ENCODE assay signal across 8 cellular contexts in the genomic region with DNA sequence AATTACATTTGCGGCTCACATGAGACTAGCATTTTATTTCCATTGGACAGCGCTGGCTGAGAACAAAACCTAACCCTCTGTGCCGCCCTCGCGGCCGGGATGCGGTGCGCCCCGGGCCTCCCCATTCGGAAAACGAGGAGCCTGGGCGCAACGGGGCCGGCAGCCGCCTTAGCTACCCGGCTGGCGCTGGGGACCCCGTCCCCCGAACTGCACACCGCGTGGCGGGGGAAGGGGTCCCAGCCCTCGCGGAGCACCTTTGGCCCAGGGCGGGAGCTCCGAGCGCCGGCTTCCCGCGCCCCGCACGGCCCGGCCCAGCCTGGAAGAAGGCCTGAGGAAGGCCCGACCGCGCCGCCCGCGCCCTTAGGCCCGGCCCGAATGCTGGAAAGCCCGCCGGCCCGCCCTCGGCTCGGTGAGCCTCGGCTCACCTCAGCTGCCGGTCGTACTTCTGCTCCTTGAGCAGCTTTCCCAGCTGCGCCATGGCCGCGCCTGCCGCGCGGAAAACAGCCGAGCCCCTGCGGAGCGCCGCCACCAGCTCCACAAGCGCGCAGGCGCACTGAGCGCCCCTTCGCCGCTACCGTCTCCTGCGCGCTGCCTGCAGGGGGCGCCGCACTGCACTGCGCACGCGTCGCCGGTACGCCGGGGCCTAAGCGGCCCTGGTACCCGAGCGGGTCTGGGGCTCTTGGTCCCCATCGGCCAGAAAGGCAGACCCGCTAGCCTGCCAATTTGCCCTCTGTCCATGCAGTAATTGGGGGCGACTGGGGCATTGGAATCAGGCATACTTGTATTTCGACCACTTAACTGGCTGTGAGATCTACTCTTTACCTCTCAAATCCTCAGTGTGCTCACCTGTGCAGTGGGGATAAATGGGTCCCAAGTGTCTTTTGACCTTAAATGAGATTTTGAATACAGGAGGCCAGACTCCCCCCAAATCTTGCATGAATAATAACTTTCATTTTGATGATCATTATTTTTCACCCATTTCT. TPM values are rescaled to one million over a fixed set of nuclear protein-coding genes. Genes with fewer than 3 reads are reported as not detected.
DNase-seq lines count a peak whose midpoint lies in the region; ATAC-seq and TF ChIP-seq lines count a peak whose summit lies in the region.

A gene (minus strand): TSS at position 555 of the 983 bp plus-strand sequence. CDS start 77 bp downstream, at position 478.

- H3K9ac ChIP-seq in Loucy (ENCODE audit: low read depth, low read length, poor library complexity, severe bottlenecking) (peak within 1 kb of the TSS; percentile 96), subcutaneous abdominal adipose tissue (ENCODE audit: low read length in 5 of 5) (peak within 1 kb of the TSS in 4 of 5 donors; percentile 76 to 86 (median 81))

- H3K9me2 ChIP-seq in Loucy (replicated peaks; ENCODE audit: low read depth, low read length): no peaks in the 10 kb centered on the region

- TF ChIP-seq CTCF in Loucy (conservative IDR thresholded peaks at IDR 0.05; ENCODE audit: low read length) (peak; percentile 81), foreskin keratinocyte (conservative IDR thresholded peaks at IDR 0.05) (peak; percentile 99)

- H4K20me1 ChIP-seq in Loucy (ENCODE audit: insufficient read depth, low read length, poor library complexity, severe bottlenecking): peaks cover 31% of the 10 kb centered on the region

- H3K36me3 ChIP-seq in H7 (replicated peaks; ENCODE audit: control insufficient read depth, insufficient read depth, low read length): no peaks in the 10 kb centered on the region; the same call in 1 of the 2 replicates
- H3K36me3 ChIP-seq in Loucy (ENCODE audit: insufficient read depth, low read length): peaks cover 6% of the 10 kb centered on the region; the same call in 1 of the 2 replicates
- peaks cover 20% of the 10 kb centered on the region for H3K36me3 ChIP-seq in neuron (ENCODE audit: insufficient read depth, low read length)
- H3K36me3 ChIP-seq in subcutaneous abdominal adipose tissue (ENCODE audit: control insufficient read depth in 5 of 5, insufficient read depth in 5 of 5, low read length in 5 of 5): peaks cover 11 to 24% (median 12%) of the 10 kb centered on the region in 5 donors

- peaks cover 50% of the 10 kb centered on the region for H3K79me2 ChIP-seq in Loucy (ENCODE audit: insufficient read depth, low read length)

- no peaks in the 10 kb centered on the region for H3F3A ChIP-seq in Loucy (ENCODE audit: low read depth)

- H3K4me1 ChIP-seq in Loucy (ENCODE audit: insufficient read depth, low read length, poor library complexity, severe bottlenecking): peaks cover 37% of the 10 kb centered on the region
- no peaks in the 10 kb centered on the region for H3K4me1 ChIP-seq in foreskin keratinocyte
- peaks cover 11% of the 10 kb centered on the region for H3K4me1 ChIP-seq in neuron (ENCODE audit: insufficient read depth, low read length)
- H3K4me1 ChIP-seq in subcutaneous abdominal adipose tissue (ENCODE audit: control insufficient read depth in 5 of 5, insufficient read depth in 5 of 5, low read length in 5 of 5): peaks cover 3 to 21% (median 16%) of the 10 kb centered on the region in 5 donors

- H3K9me3 ChIP-seq in Loucy (ENCODE audit: insufficient read depth, low read depth, low read length) (no peaks in the 10 kb centered on the region), neuron (ENCODE audit: low read length) (no peaks in the 10 kb centered on the region), subcutaneous abdominal adipose tissue (ENCODE audit: control insufficient read depth in 5 of 5, low read length in 5 of 5) (no peaks in the 10 kb centered on the region)

- peak within 1 kb of the TSS; percentile 96 for H3K4me2 ChIP-seq in Loucy (ENCODE audit: low read depth, low read length, poor library complexity, severe bottlenecking)

- H2AFZ ChIP-seq in Loucy (ENCODE audit: low read length) (peak within 1 kb of the TSS; percentile 88), neuron (ENCODE audit: low read depth, low read length) (peak within 1 kb of the TSS; percentile 94)

- in situ Hi-C loops in G401 (cut with HindIII; ENCODE audit: low sequenced_read_pairs): no loop called here

- peak within 1 kb of the TSS; percentile 85 for H3K4me3 ChIP-seq in H7 (ENCODE audit: insufficient read depth, low read depth, low read length)
- H3K4me3 ChIP-seq in Loucy (ENCODE audit: low read length, poor library complexity, severe bottlenecking): peak within 1 kb of the TSS; percentile 83
- peak within 1 kb of the TSS; percentile 94 for H3K4me3 ChIP-seq in neuron (ENCODE audit: low read length)
- H3K4me3 ChIP-seq in subcutaneous abdominal adipose tissue (ENCODE audit: low read depth in 1 of 5, low read length in 5 of 5): peak within 1 kb of the TSS; percentile 32 to 87 (median 80)

- peak; percentile 79 for DNase-seq in G401 (ENCODE audit: low spot score)
- peak; percentile 98 for DNase-seq in H7
- DNase-seq in activated gamma-delta T cell (lab: John Stamatoyannopoulos, UW): peak; percentile 79
- peak; percentile 53 to 70 for DNase-seq in foreskin keratinocyte

- H3K27me3 ChIP-seq in H7 (ENCODE audit: control insufficient read depth, insufficient read depth, low read length) (peaks cover 2% of the 10 kb centered on the region; the same call in 1 of the 2 replicates), Loucy (ENCODE audit: insufficient read depth, low read length, poor library complexity, severe bottlenecking) (no peaks in the 10 kb centered on the region), foreskin keratinocyte (no peaks in the 10 kb centered on the region), neuron (ENCODE audit: insufficient read depth, low read length) (peaks cover 8% of the 10 kb centered on the region), subcutaneous abdominal adipose tissue (ENCODE audit: control insufficient read depth in 5 of 5, insufficient read depth in 4 of 5, low read length in 5 of 5) (no peaks in the 10 kb centered on the region)

- H3K27ac ChIP-seq in foreskin keratinocyte (peak within 1 kb of the TSS; percentile 37), subcutaneous abdominal adipose tissue (ENCODE audit: low read depth, low read length) (no peak within 1 kb of the TSS)

- TF ChIP-seq POLR2A in Raji (IDR thresholded peaks at IDR 0.05; ENCODE audit: insufficient read depth, low read depth, low read length): peak; percentile 93

- peak; percentile 90 for ATAC-seq in foreskin keratinocyte

RNA-seq across cellular contexts. Expression of the gene that starts here (rescaled TPM):
- 154 and 162 TPM in 2 replicates for total RNA-seq in G401 (2014; rRNA removed; shearing (Covaris generic))
- total RNA-seq in H7 (2014; rRNA removed; shearing (Covaris generic)): 149 and 165 TPM in 2 replicates
- 102 and 104 TPM in 2 replicates for total RNA-seq in foreskin keratinocyte
- 77.9 and 83.0 TPM in 2 replicates for polyA plus RNA-seq in foreskin keratinocyte
